5 cellular contexts compared by ENCODE assay signal in the genomic region with DNA sequence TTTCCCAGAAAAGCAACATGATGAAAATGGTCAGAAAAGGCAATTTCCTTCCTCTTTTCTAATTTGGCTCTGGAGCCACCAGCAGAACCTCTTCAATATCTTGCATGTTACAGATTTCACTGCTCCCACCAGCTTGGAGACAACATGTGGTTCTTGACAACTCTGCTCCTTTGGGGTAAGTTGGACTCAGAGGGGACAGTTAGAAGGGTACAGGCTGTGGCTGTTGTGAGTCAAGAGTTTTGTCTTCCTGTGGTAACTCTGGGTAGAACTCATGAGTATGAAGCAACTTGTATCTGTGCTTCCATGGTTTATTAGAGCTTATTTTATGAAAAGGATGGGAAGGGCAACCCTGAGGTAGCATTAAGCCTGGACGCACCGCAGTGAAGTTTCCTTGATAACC. TPM values are rescaled to one million over a fixed set of nuclear protein-coding genes. Genes with fewer than 3 reads are reported as not detected.
"Had no signal": no experiment of that assay in that cellular context is flagged by ENCODE, and none has a peak within 500 bp of the region (broad histone marks: within the 10 kb centered on the region; RNA-seq: fewer than 3 reads in every experiment).

Gene FCGR1A (plus strand): TSS at position 95 of the 400 bp plus-strand sequence. CDS start 50 bp downstream, at position 145.

RNA-seq across cellular contexts. Expression of gene FCGR1A, which starts in this region (rescaled TPM):
- total RNA-seq: activated CD4-positive, alpha-beta T cell treated with anti-CD3 and anti-CD28 coated beads, Interleukin-2, amount 10 ng/mL, durations not matched to agents 7 days and 5 days; astrocyte; myocyte; SJCRH30 had no signal
- polyA plus RNA-seq: neural cell had no signal
